In genomic region chr6:30767944-30768301, GRCh38 we compare ENCODE assay signal across 18 cellular contexts. TPM values are rescaled to one million over a fixed set of nuclear protein-coding genes. Genes with fewer than 3 reads are reported as not detected.
DNase-seq lines count a peak whose midpoint lies in the region; ATAC-seq lines count a peak whose summit lies in the region.
"Had no signal": no experiment of that assay in that cellular context is flagged by ENCODE, and none has a peak within 500 bp of the region (broad histone marks: within the 10 kb centered on the region; RNA-seq: fewer than 3 reads in every experiment).

No MANE protein-coding gene starts in this region.

- peak overlapping the region; percentile 76 for H3K4me3 Mint-ChIP-seq in activated CD4-positive, alpha-beta T cell treated with anti-CD3 and anti-CD28 coated beads, Interleukin-2, amount 10 ng/mL, durations not matched to agents 24 days and 14 days
- peak overlapping the region; percentile 74 for H3K4me3 Mint-ChIP-seq in activated naive CD8-positive, alpha-beta T cell
- peak overlapping the region; percentile 83 for H3K4me3 Mint-ChIP-seq in natural killer cell treated with Interleukin-12 subunit alpha and Interleukin-12 subunit beta and Interleukin-15 and Interleukin-18, amount 100 ng/mL, for 72 hours
- H3K4me3 Mint-ChIP-seq: endodermal cell, WTC11 had no signal

- H3K4me1 Mint-ChIP-seq in activated CD4-positive, alpha-beta T cell treated with anti-CD3 and anti-CD28 coated beads, Interleukin-2, amount 10 ng/mL, durations not matched to agents 24 days and 14 days: peaks cover 76% of the 10 kb centered on the region
- H3K4me1 Mint-ChIP-seq in activated naive CD8-positive, alpha-beta T cell (ENCODE audit: low read depth): peaks cover 84% of the 10 kb centered on the region
- H3K4me1 Mint-ChIP-seq in natural killer cell treated with Interleukin-12 subunit alpha and Interleukin-12 subunit beta and Interleukin-15 and Interleukin-18, amount 100 ng/mL, for 72 hours (ENCODE audit: low read depth in 2 of 2): peaks cover 60 to 70% of the 10 kb centered on the region in 2 donors

- H3K27me3 Mint-ChIP-seq in activated CD4-positive, alpha-beta T cell treated with anti-CD3 and anti-CD28 coated beads, Interleukin-2, amount 10 ng/mL, durations not matched to agents 24 days and 14 days: peaks cover 2% of the 10 kb centered on the region
- H3K27me3 Mint-ChIP-seq in activated naive CD8-positive, alpha-beta T cell: no peaks in the 10 kb centered on the region
- peaks cover 10 to 13% of the 10 kb centered on the region in 2 donors for H3K27me3 Mint-ChIP-seq in natural killer cell treated with Interleukin-12 subunit alpha and Interleukin-12 subunit beta and Interleukin-15 and Interleukin-18, amount 100 ng/mL, for 72 hours
- H3K27me3 Mint-ChIP-seq: CD4-positive, alpha-beta T cell had no signal

- H3K36me3 Mint-ChIP-seq in activated CD4-positive, alpha-beta T cell treated with anti-CD3 and anti-CD28 coated beads, Interleukin-2, amount 10 ng/mL, durations not matched to agents 24 days and 14 days (ENCODE audit: low read depth): peaks cover 11% of the 10 kb centered on the region
- H3K36me3 Mint-ChIP-seq in activated naive CD8-positive, alpha-beta T cell: no peaks in the 10 kb centered on the region
- no peaks in the 10 kb centered on the region for H3K36me3 Mint-ChIP-seq in natural killer cell treated with Interleukin-12 subunit alpha and Interleukin-12 subunit beta and Interleukin-15 and Interleukin-18, amount 100 ng/mL, for 72 hours

- peaks cover 8% of the 10 kb centered on the region for H3K9me3 Mint-ChIP-seq in activated CD4-positive, alpha-beta T cell treated with anti-CD3 and anti-CD28 coated beads, Interleukin-2, amount 10 ng/mL, durations not matched to agents 24 days and 14 days
- no peaks in the 10 kb centered on the region for H3K9me3 Mint-ChIP-seq in activated naive CD8-positive, alpha-beta T cell (ENCODE audit: low read depth)
- no peaks in the 10 kb centered on the region for H3K9me3 Mint-ChIP-seq in natural killer cell treated with Interleukin-12 subunit alpha and Interleukin-12 subunit beta and Interleukin-15 and Interleukin-18, amount 100 ng/mL, for 72 hours
- H3K9me3 Mint-ChIP-seq: CD4-positive, alpha-beta T cell had no signal

- ATAC-seq in GM19035 (IDR thresholded peaks at IDR 0.05; ENCODE audit: unreplicated experiment) (peak; percentile 5), HG02623 (IDR thresholded peaks at IDR 0.05; ENCODE audit: unreplicated experiment) (no peak)
- no peak for ATAC-seq in natural killer cell treated with Interleukin-12 subunit alpha and Interleukin-12 subunit beta and Interleukin-15 and Interleukin-18, amount 100 ng/mL, for 72 hours
- ATAC-seq: WTC11 had no signal

- H3K27ac Mint-ChIP-seq in activated CD4-positive, alpha-beta T cell treated with anti-CD3 and anti-CD28 coated beads, Interleukin-2, amount 10 ng/mL, durations not matched to agents 24 days and 14 days: peak overlapping the region; percentile 97
- peak overlapping the region; percentile 100 for H3K27ac Mint-ChIP-seq in activated naive CD8-positive, alpha-beta T cell
- peak overlapping the region; percentile 80 to 85 for H3K27ac Mint-ChIP-seq in natural killer cell treated with Interleukin-12 subunit alpha and Interleukin-12 subunit beta and Interleukin-15 and Interleukin-18, amount 100 ng/mL, for 72 hours

- DNase-seq in activated CD4-positive, alpha-beta T cell treated with anti-CD3 and anti-CD28 coated beads, Interleukin-2, amount 10 ng/mL, durations not matched to agents 24 days and 14 days: no peak
- no peak for DNase-seq in activated CD4-positive, alpha-beta T cell treated with anti-CD3 and anti-CD28 coated beads for 1 hour
- no peak for DNase-seq in natural killer cell treated with Interleukin-12 subunit alpha and Interleukin-12 subunit beta and Interleukin-15 and Interleukin-18, amount 100 ng/mL, for 72 hours (ENCODE audit: low spot score)
- DNase-seq in LoVo (ENCODE audit: low spot score): no peak
- no peak for DNase-seq in NCI-H146 treated with DMSO at 0.1 percent for 48 hours (lab: John Stamatoyannopoulos, UW; ENCODE audit: unreplicated experiment)
- DNase-seq: CD4-positive, alpha-beta T cell; DMS79 treated with DMSO at 0.1 percent for 48 hours; endodermal cell; HCEC 1CT; islet precursor cell; mammary epithelial cell; NCI-H1694; NCI-H2227 treated with DMSO at 0.1 percent for 48 hours; stimulated activated naive CD4-positive, alpha-beta T cell had no signal

- intact Hi-C loops in activated CD4-positive, alpha-beta T cell treated with anti-CD3 and anti-CD28 coated beads, Interleukin-2, amount 10 ng/mL, durations not matched to agents 24 days and 14 days (cut with micrococcal nuclease): no loop called here

RNA-seq across cellular contexts. Expression of gene IER3, which starts 23.6 kb away (rescaled TPM):
- 512 and 516 TPM in 2 replicates for total RNA-seq in activated CD4-positive, alpha-beta T cell treated with anti-CD3 and anti-CD28 coated beads, Interleukin-2, amount 10 ng/mL, durations not matched to agents 24 days and 14 days
- 100 to 1,000 TPM; 128 to 346 TPM for total RNA-seq in natural killer cell treated with Interleukin-12 subunit alpha and Interleukin-12 subunit beta and Interleukin-15 and Interleukin-18, amount 100 ng/mL, for 72 hours

RNA-seq across cellular contexts. Expression of gene FLOT1, which starts 25.4 kb away (rescaled TPM):
- total RNA-seq in activated CD4-positive, alpha-beta T cell treated with anti-CD3 and anti-CD28 coated beads, Interleukin-2, amount 10 ng/mL, durations not matched to agents 24 days and 14 days: 239 and 260 TPM in 2 replicates
- 100 to 1,000 TPM; 219 to 319 TPM for total RNA-seq in natural killer cell treated with Interleukin-12 subunit alpha and Interleukin-12 subunit beta and Interleukin-15 and Interleukin-18, amount 100 ng/mL, for 72 hours

RNA-seq across cellular contexts. Expression of gene TUBB, which starts 47.8 kb away (rescaled TPM):
- 1,084 and 1,089 TPM in 2 replicates for total RNA-seq in activated CD4-positive, alpha-beta T cell treated with anti-CD3 and anti-CD28 coated beads, Interleukin-2, amount 10 ng/mL, durations not matched to agents 24 days and 14 days
- 1,000 to 10,000 TPM in 1 of 2 donors, 100 to 1,000 TPM in 1; 938 to 1,043 TPM for total RNA-seq in natural killer cell treated with Interleukin-12 subunit alpha and Interleukin-12 subunit beta and Interleukin-15 and Interleukin-18, amount 100 ng/mL, for 72 hours

RNA-seq across cellular contexts. Expression of gene MDC1, which starts 50.8 kb away (rescaled TPM):
- total RNA-seq in activated CD4-positive, alpha-beta T cell treated with anti-CD3 and anti-CD28 coated beads, Interleukin-2, amount 10 ng/mL, durations not matched to agents 24 days and 14 days: 93.9 and 97.2 TPM in 2 replicates
- total RNA-seq in natural killer cell treated with Interleukin-12 subunit alpha and Interleukin-12 subunit beta and Interleukin-15 and Interleukin-18, amount 100 ng/mL, for 72 hours: 100 to 1,000 TPM in 1 of 2 donors, 10 to 100 TPM in 1; 64.1 to 118 TPM
